16 cellular contexts compared by ENCODE assay signal in the genomic region with DNA sequence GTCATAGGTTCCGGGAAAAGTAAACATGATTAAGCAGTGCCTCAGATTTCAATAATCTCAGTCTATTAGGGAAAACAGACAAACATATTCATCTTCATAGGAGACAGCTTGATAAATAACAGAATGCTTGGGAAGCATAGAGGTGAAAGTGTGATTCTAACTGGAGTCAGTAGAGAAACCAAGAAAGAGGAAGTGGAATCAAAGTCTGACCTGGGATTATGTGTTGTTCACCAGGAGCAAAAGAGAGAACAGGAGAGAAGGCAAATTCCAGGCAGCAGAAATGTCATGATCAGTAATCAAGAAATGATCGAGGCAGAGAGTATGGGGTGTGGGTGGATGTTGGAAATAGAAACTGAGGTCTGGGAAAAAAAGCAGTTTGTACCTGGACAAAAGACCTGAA. TPM values are rescaled to one million over a fixed set of nuclear protein-coding genes. Genes with fewer than 3 reads are reported as not detected.
"Had no signal": no experiment of that assay in that cellular context is flagged by ENCODE, and none has a peak within 500 bp of the region (broad histone marks: within the 10 kb centered on the region; RNA-seq: fewer than 3 reads in every experiment).

No MANE protein-coding gene starts in this region.

- H3K9ac ChIP-seq: parathyroid adenoma had no signal

- DNase-seq: activated CD4-positive, alpha-beta memory T cell treated with anti-CD3 and anti-CD28 coated beads for 36 hours; activated naive CD8-positive, alpha-beta T cell treated with anti-CD3 and anti-CD28 coated beads, Interleukin-2, amount 10 ng/mL, durations not matched to agents 7 days and 5 days; activated T-cell treated with anti-CD3 and anti-CD28 coated beads, Interleukin-2, amount 50 U/mL, for 72 hours; anterior cingulate cortex; dorsolateral prefrontal cortex; glutamatergic neuron; immature natural killer cell; lower lobe of right lung; stimulated activated CD4-positive, alpha-beta T cell treated with anti-CD3 and anti-CD28 coated beads, Interleukin-4, amount 100 ng/mL, for 1 hour; stimulated activated CD8-positive, alpha-beta memory T cell treated with anti-CD3 and anti-CD28 coated beads, Interleukin-4, amount 100 ng/mL, for 48 hours; stimulated activated naive CD8-positive, alpha-beta T cell treated with anti-CD3 and anti-CD28 coated beads, Interleukin-15, Interleukin-2, amounts not matched to agents 100 U/mL and 50 U/mL, for 24 hours had no signal

- H3K9me3 ChIP-seq: esophagus muscularis mucosa, lower lobe of right lung, suprapubic skin had no signal

- ATAC-seq: activated T-cell treated with anti-CD3 and anti-CD28 coated beads, Interleukin-2, amount 50 U/mL, for 72 hours; lower lobe of right lung; stimulated activated naive CD8-positive, alpha-beta T cell treated with anti-CD3 and anti-CD28 coated beads, Interleukin-15, Interleukin-2, amounts not matched to agents 100 U/mL and 50 U/mL, for 24 hours had no signal

- H3K79me2 ChIP-seq: parathyroid adenoma had no signal

- H3K4me1 ChIP-seq: lower lobe of right lung, parathyroid adenoma, suprapubic skin had no signal

- H3K27me3 ChIP-seq: dorsolateral prefrontal cortex, esophagus muscularis mucosa, suprapubic skin had no signal

- H3K27ac ChIP-seq: dorsolateral prefrontal cortex, esophagus muscularis mucosa, lower lobe of right lung, parathyroid adenoma, suprapubic skin had no signal

- H3K4me3 ChIP-seq: dorsolateral prefrontal cortex, esophagus muscularis mucosa, lower lobe of right lung, suprapubic skin had no signal

- H2AFZ ChIP-seq: parathyroid adenoma had no signal

- H3K36me3 ChIP-seq: esophagus muscularis mucosa, lower lobe of right lung, suprapubic skin had no signal

RNA-seq across cellular contexts. Expression of a gene that starts 43.7 kb away (rescaled TPM):
- total RNA-seq: activated CD4-positive, alpha-beta memory T cell treated with anti-CD3 and anti-CD28 coated beads for 36 hours; activated naive CD8-positive, alpha-beta T cell treated with anti-CD3 and anti-CD28 coated beads, Interleukin-2, amount 10 ng/mL, durations not matched to agents 7 days and 5 days; activated T-cell treated with anti-CD3 and anti-CD28 coated beads, Interleukin-2, amount 50 U/mL, for 72 hours; fibroblast of villous mesenchyme; renal cortical epithelial cell had no signal
- polyA plus RNA-seq: immature natural killer cell had no signal
